In the genomic region with DNA sequence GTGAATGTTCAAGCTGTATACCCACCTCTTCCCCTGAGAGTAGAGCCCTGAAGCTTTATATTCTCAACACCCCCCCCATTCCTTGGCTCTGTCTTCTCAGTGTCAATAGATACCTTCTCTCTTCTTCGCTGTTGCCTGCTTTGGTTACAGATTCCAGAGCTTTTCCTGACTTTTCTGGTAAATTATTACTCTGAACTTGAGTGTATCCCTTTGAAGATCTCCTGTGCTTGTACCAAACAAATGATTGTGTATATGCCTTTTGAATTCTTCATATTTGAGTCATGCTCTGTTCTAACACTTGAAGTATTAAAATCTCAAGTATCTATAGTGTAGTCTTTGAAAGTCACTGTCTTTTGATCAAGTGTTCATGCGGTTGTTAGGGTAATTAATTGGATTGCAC, we compare ENCODE assay signal across 1 cellular context.
TF ChIP-seq lines count a peak whose summit lies in the region.

No MANE protein-coding gene starts in this region.

TF ChIP-seq in HepG2, 621 proteins besides CTCF, POLR2A, EP300 and RAD21:
- TF ChIP-seq ASH2L (IDR thresholded peaks at IDR 0.05; ENCODE audit: insufficient read length, low read depth, low read length), result peak; percentile 27
